ENCODE assay signal across 1 cellular context in genomic region chr7:930975-931758, GRCh38.
TF ChIP-seq lines count a peak whose summit lies in the region.

No MANE protein-coding gene starts in this region.

TF ChIP-seq in K562, 482 proteins besides CTCF, POLR2A, EP300 and RAD21:
- TF ChIP-seq PML (IDR thresholded peaks at IDR 0.05; ENCODE audit: low read length) = no peak
- TF ChIP-seq CEBPG (CRISPR knock-in tag; IDR thresholded peaks at IDR 0.05) = no peak
- TF ChIP-seq CEBPG (tag; conservative IDR thresholded peaks at IDR 0.05 in 1 of 2, IDR thresholded peaks at IDR 0.05 in 1 of 2) = peak in 1 of 2 experiments; percentile 29; a peak in 1 of 4 replicates
- no peak for TF ChIP-seq SMARCA4 (IDR thresholded peaks at IDR 0.05)
- no peak for TF ChIP-seq SRSF9 (IDR thresholded peaks at IDR 0.05; ENCODE audit: borderline replicate concordance, low read depth, low read length)
- no peak for TF ChIP-seq ZNF584 (CRISPR knock-in tag; IDR thresholded peaks at IDR 0.05; ENCODE audit: low read depth)
- no peak for TF ChIP-seq ZFP91 (CRISPR knock-in tag; IDR thresholded peaks at IDR 0.05)
- no peak for TF ChIP-seq CBFA2T2 (conservative IDR thresholded peaks at IDR 0.05)
- TF ChIP-seq CEBPB (tag; IDR thresholded peaks at IDR 0.05) = peak; percentile 57
